Comparison of ENCODE assay signal across 16 cellular contexts in genomic region chr3:195075199-195075940, GRCh38.
DNase-seq lines count a peak whose midpoint lies in the region; ATAC-seq and TF ChIP-seq lines count a peak whose summit lies in the region.
"Had no signal": no experiment of that assay in that cellular context is flagged by ENCODE, and none has a peak within 500 bp of the region (broad histone marks: within the 10 kb centered on the region; RNA-seq: fewer than 3 reads in every experiment).

No MANE protein-coding gene starts in this region.

- H3K9me2 ChIP-seq in MM.1S (replicated peaks; ENCODE audit: insufficient read depth, low read length), result no peaks in the 10 kb centered on the region

- no peak overlapping the region for H2AFZ ChIP-seq in mesenchymal stem cell (ENCODE audit: low read depth, low read length)
- no peak overlapping the region for H2AFZ ChIP-seq in MM.1S (ENCODE audit: low read length)

- no peaks in the 10 kb centered on the region for H3K27me3 Mint-ChIP-seq in osteocyte (ENCODE audit: unreplicated experiment)
- H3K27me3 Mint-ChIP-seq: T-cell had no signal

- no peaks in the 10 kb centered on the region for H3F3A ChIP-seq in MM.1S (ENCODE audit: insufficient read depth, low read length)

- peak overlapping the region; percentile 1 to 45 for H2BK12ac ChIP-seq in mesenchymal stem cell (ENCODE audit: low read length in 2 of 2)

- no peaks in the 10 kb centered on the region for H3K79me2 ChIP-seq in MM.1S (ENCODE audit: low read length)

- no peak overlapping the region for H3K4me2 ChIP-seq in mesenchymal stem cell (ENCODE audit: low read length, poor library complexity, severe bottlenecking)
- no peak overlapping the region for H3K4me2 ChIP-seq in MM.1S (ENCODE audit: low read depth, low read length)

- peak overlapping the region in 1 of 2 experiments; percentile 4 for H3K4ac ChIP-seq in mesenchymal stem cell (ENCODE audit: low read depth in 1 of 2, low read length in 2 of 2)

- H3K23ac ChIP-seq in mesenchymal stem cell (ENCODE audit: low read length in 2 of 2), result no peak overlapping the region

- no peaks in the 10 kb centered on the region for H3K9me3 Mint-ChIP-seq in osteocyte (ENCODE audit: unreplicated experiment)
- H3K9me3 Mint-ChIP-seq: activated naive CD4-positive, alpha-beta T cell treated with anti-CD3 and anti-CD28 coated beads for 36 hours; endodermal cell; T-cell; WTC11 had no signal

- H3K27ac ChIP-seq in mesenchymal stem cell (ENCODE audit: low read length, poor library complexity, severe bottlenecking) (no peak overlapping the region), MM.1S (ENCODE audit: low read length) (no peak overlapping the region)

- H3K79me1 ChIP-seq in mesenchymal stem cell (replicated peaks; ENCODE audit: low read length, poor library complexity, severe bottlenecking), result peaks cover 5% of the 10 kb centered on the region

- H2BK15ac ChIP-seq in mesenchymal stem cell (ENCODE audit: low read depth, poor library complexity, severe bottlenecking), result peak overlapping the region; percentile 56

- H3K36me3 Mint-ChIP-seq in osteocyte (ENCODE audit: unreplicated experiment), result no peaks in the 10 kb centered on the region
- H3K36me3 Mint-ChIP-seq: T-cell, WTC11 had no signal

- H3K9me3 ChIP-seq in BE2C (no peaks in the 10 kb centered on the region), mesenchymal stem cell (ENCODE audit: control insufficient read depth, low read length) (no peaks in the 10 kb centered on the region), MM.1S (replicated peaks; ENCODE audit: insufficient read depth, low read length) (no peaks in the 10 kb centered on the region)

- WGBS in mesenchymal stem cell, result 93% methylated on average over 14 of the region's 14 CpGs

- no peak overlapping the region for H4K8ac ChIP-seq in mesenchymal stem cell (ENCODE audit: low read length)

- H3K4me1 ChIP-seq in BE2C (peaks cover 12% of the 10 kb centered on the region), mesenchymal stem cell (ENCODE audit: control insufficient read depth, insufficient read depth, low read depth, low read length) (peaks cover 18% of the 10 kb centered on the region), MM.1S (ENCODE audit: low read length) (no peaks in the 10 kb centered on the region)

- H3K27me3 ChIP-seq in BE2C (no peaks in the 10 kb centered on the region), mesenchymal stem cell (ENCODE audit: control insufficient read depth in 1 of 2, insufficient read depth in 1 of 2, low read length in 2 of 2) (no peaks in the 10 kb centered on the region), MM.1S (replicated peaks; ENCODE audit: insufficient read depth, low read length) (no peaks in the 10 kb centered on the region)

- H4K20me1 ChIP-seq in MM.1S (ENCODE audit: insufficient read depth, low read length), result no peaks in the 10 kb centered on the region

- no peak overlapping the region for H2BK120ac ChIP-seq in mesenchymal stem cell (ENCODE audit: low read depth, low read length)

- peak overlapping the region in 1 of 2 experiments; percentile 82 for H3K14ac ChIP-seq in mesenchymal stem cell (ENCODE audit: low read length in 2 of 2)

- H2AK5ac ChIP-seq in mesenchymal stem cell (ENCODE audit: low read length, severe bottlenecking), result no peak overlapping the region

- TF ChIP-seq CTCF in BE2C (IDR thresholded peaks at IDR 0.05; ENCODE audit: low read depth, low read length) (no peak), HFF-Myc (IDR thresholded peaks at IDR 0.05; ENCODE audit: low read depth, low read length, missing control alignments) (no peak), choroid plexus epithelial cell (conservative IDR thresholded peaks at IDR 0.05; ENCODE audit: low read depth, low read length) (no peak), MM.1S (IDR thresholded peaks at IDR 0.05; ENCODE audit: low read length) (no peak), osteocyte (IDR thresholded peaks at IDR 0.05) (no peak)

- DNase-seq in BE2C, result peak; percentile 0
- peak; percentile 77 for DNase-seq in HFF-Myc (ENCODE audit: extremely low read depth, low read depth)
- peak; percentile 23 for DNase-seq in choroid plexus epithelial cell (ENCODE audit: low read depth)
- DNase-seq in mesenchymal stem cell, result no peak
- DNase-seq in MM.1S, result no peak
- no peak for DNase-seq in NCI-H2081 (lab: John Stamatoyannopoulos, UW)
- no peak for DNase-seq in osteocyte (ENCODE audit: extremely low spot score, unreplicated experiment)
- DNase-seq: activated naive CD4-positive, alpha-beta T cell treated with anti-CD3 and anti-CD28 coated beads for 36 hours; endodermal cell; NCI-H1436 treated with DMSO at 0.1 percent for 48 hours; NCI-H510A; PC-3; substantia nigra; T-cell had no signal

- peak overlapping the region in 1 of 2 experiments; percentile 48 for H3K18ac ChIP-seq in mesenchymal stem cell (ENCODE audit: low read depth in 1 of 2, low read length in 2 of 2)

- ATAC-seq in HG03439 (IDR thresholded peaks at IDR 0.05; ENCODE audit: unreplicated experiment), result no peak
- ATAC-seq: PC-3, T-cell, WTC11 had no signal

- no peak overlapping the region for H3K27ac Mint-ChIP-seq in osteocyte (ENCODE audit: unreplicated experiment)
- H3K27ac Mint-ChIP-seq: activated naive CD4-positive, alpha-beta T cell treated with anti-CD3 and anti-CD28 coated beads for 36 hours; endodermal cell; T-cell; WTC11 had no signal

- no peak overlapping the region for H3K4me3 ChIP-seq in BE2C (ENCODE audit: low read depth, low read length)
- H3K4me3 ChIP-seq in HFF-Myc (replicated peaks; ENCODE audit: low read depth, low read length), result no peak overlapping the region
- H3K4me3 ChIP-seq in choroid plexus epithelial cell (ENCODE audit: low read depth, low read length), result no peak overlapping the region
- H3K4me3 ChIP-seq in mesenchymal stem cell (ENCODE audit: insufficient read depth in 1 of 2, low read depth in 1 of 2, low read length in 2 of 2), result no peak overlapping the region
- H3K4me3 ChIP-seq in MM.1S (ENCODE audit: low read length), result no peak overlapping the region

- no peak overlapping the region for H3K4me3 Mint-ChIP-seq in osteocyte (ENCODE audit: unreplicated experiment)
- H3K4me3 Mint-ChIP-seq: activated naive CD4-positive, alpha-beta T cell treated with anti-CD3 and anti-CD28 coated beads for 36 hours; endodermal cell; T-cell; WTC11 had no signal

- H3K9ac ChIP-seq in mesenchymal stem cell (ENCODE audit: low read length), result no peak overlapping the region
- H3K9ac ChIP-seq in MM.1S (ENCODE audit: low read length), result no peak overlapping the region

- H3K36me3 ChIP-seq in BE2C (no peaks in the 10 kb centered on the region), mesenchymal stem cell (ENCODE audit: control insufficient read depth in 1 of 2, insufficient read depth in 2 of 2, low read depth in 1 of 2, low read length in 2 of 2) (peaks cover 0 to 25% of the 10 kb centered on the region in 2 experiments), MM.1S (replicated peaks; ENCODE audit: insufficient read depth, low read length) (no peaks in the 10 kb centered on the region)

- peaks cover 1% of the 10 kb centered on the region for H3K4me1 Mint-ChIP-seq in osteocyte (ENCODE audit: unreplicated experiment)

- no peak overlapping the region for H4K91ac ChIP-seq in mesenchymal stem cell (ENCODE audit: low read length)

- no peak overlapping the region for H2BK5ac ChIP-seq in mesenchymal stem cell (ENCODE audit: low read depth, low read length, poor library complexity, severe bottlenecking)

Comparison
In these comparisons a context has a peak if more than half of its experiments do, and no peak if none do; other contexts are left out.
1. DNase-seq: peak in BE2C (single experiment), HFF-Myc (single experiment) and choroid plexus epithelial cell (single experiment); none in mesenchymal stem cell (single experiment), MM.1S (single experiment), NCI-H2081 (0 of 2) and osteocyte (single experiment).